Comparison of ENCODE assay signal across 8 cellular contexts in genomic region chr11:77411717-77412441, GRCh38.
DNase-seq lines count a peak whose midpoint lies in the region; ATAC-seq and TF ChIP-seq lines count a peak whose summit lies in the region.

No MANE protein-coding gene starts in this region.

- H3K27ac Mint-ChIP-seq in CD4-positive, alpha-beta memory T cell, result peak overlapping the region; percentile 65 to 93 (median 86)
- peak overlapping the region; percentile 84 for H3K27ac Mint-ChIP-seq in activated naive CD4-positive, alpha-beta T cell treated with anti-CD3 and anti-CD28 coated beads, Interleukin-2, amount 10 ng/mL, durations not matched to agents 7 days and 5 days

- DNase-seq in CD4-positive, alpha-beta memory T cell, result peak; percentile 73 to 78 (median 75)
- DNase-seq in SJCRH30 (peak; percentile 30 to 34), glomerular visceral epithelial cell (ENCODE audit: extremely low spot score) (peak; percentile 90), omental fat pad (ENCODE audit: low spot score) (peak; percentile 53)
- DNase-seq in activated naive CD4-positive, alpha-beta T cell treated with anti-CD3 and anti-CD28 coated beads, Interleukin-2, amount 10 ng/mL, durations not matched to agents 7 days and 5 days, result peak; percentile 90

- peak; percentile 82 for ATAC-seq in GM19438 (IDR thresholded peaks at IDR 0.05; ENCODE audit: low read depth, unreplicated experiment)
- ATAC-seq in HG03571 (IDR thresholded peaks at IDR 0.05; ENCODE audit: unreplicated experiment), result peak; percentile 90
- peak; percentile 98 for ATAC-seq in omental fat pad (ENCODE audit: low FRiP score)

- peak overlapping the region; percentile 48 for H3K27ac ChIP-seq in CD4-positive, alpha-beta memory T cell (ENCODE audit: low read depth, low read length)
- H3K27ac ChIP-seq in SJCRH30, result no peak overlapping the region
- H3K27ac ChIP-seq in temporal lobe (ENCODE audit: low read depth, low read length), result peak overlapping the region; percentile 14

- H3K9me3 ChIP-seq in CD4-positive, alpha-beta memory T cell (ENCODE audit: control insufficient read depth in 1 of 2, low read length in 2 of 2), result no peaks in the 10 kb centered on the region
- H3K9me3 ChIP-seq in SJCRH30 (replicated peaks), result no peaks in the 10 kb centered on the region

- no peaks in the 10 kb centered on the region for H3K36me3 Mint-ChIP-seq in CD4-positive, alpha-beta memory T cell
- H3K36me3 Mint-ChIP-seq in activated naive CD4-positive, alpha-beta T cell treated with anti-CD3 and anti-CD28 coated beads, Interleukin-2, amount 10 ng/mL, durations not matched to agents 7 days and 5 days, result peaks cover 20% of the 10 kb centered on the region

- H3K4me1 Mint-ChIP-seq in CD4-positive, alpha-beta memory T cell, result peaks cover 23 to 35% (median 29%) of the 10 kb centered on the region in 4 donors
- H3K4me1 Mint-ChIP-seq in activated naive CD4-positive, alpha-beta T cell treated with anti-CD3 and anti-CD28 coated beads, Interleukin-2, amount 10 ng/mL, durations not matched to agents 7 days and 5 days, result peaks cover 49% of the 10 kb centered on the region

- POLR2A ChIA-PET in CD4-positive, alpha-beta memory T cell (lab: Charles Lee; ENCODE audit: partially characterized antibody), result interaction anchor here (1.1 to 1.8 kb wide), 2 partner anchors 13 to 63 kb away, joined by 4 read pairs; partner anchors contain the start of gene PAK1

- H3K36me3 ChIP-seq in CD4-positive, alpha-beta memory T cell (ENCODE audit: insufficient read depth, low read length), result no peaks in the 10 kb centered on the region
- H3K36me3 ChIP-seq in SJCRH30, result no peaks in the 10 kb centered on the region

- H3K4me3 ChIP-seq in CD4-positive, alpha-beta memory T cell (ENCODE audit: low read length in 2 of 2), result peak overlapping the region; percentile 30 to 89
- H3K4me3 ChIP-seq in SJCRH30, result peak overlapping the region; percentile 48

- peak overlapping the region; percentile 82 to 97 (median 92) for H3K4me3 Mint-ChIP-seq in CD4-positive, alpha-beta memory T cell
- peak overlapping the region; percentile 88 for H3K4me3 Mint-ChIP-seq in activated naive CD4-positive, alpha-beta T cell treated with anti-CD3 and anti-CD28 coated beads, Interleukin-2, amount 10 ng/mL, durations not matched to agents 7 days and 5 days

- TF ChIP-seq CTCF in omental fat pad (IDR thresholded peaks at IDR 0.05), result no peak

- H3K4me1 ChIP-seq in CD4-positive, alpha-beta memory T cell (ENCODE audit: insufficient read depth, low read length), result peaks cover 19% of the 10 kb centered on the region
- H3K4me1 ChIP-seq in SJCRH30, result peaks cover 11% of the 10 kb centered on the region

- peaks cover 0 to 2% (median 0%) of the 10 kb centered on the region in 8 donors for H3K9me3 Mint-ChIP-seq in CD4-positive, alpha-beta memory T cell
- no peaks in the 10 kb centered on the region for H3K9me3 Mint-ChIP-seq in activated naive CD4-positive, alpha-beta T cell treated with anti-CD3 and anti-CD28 coated beads, Interleukin-2, amount 10 ng/mL, durations not matched to agents 7 days and 5 days

- intact Hi-C loops in CD4-positive, alpha-beta memory T cell (cut with micrococcal nuclease), result loop anchor here (1.0 to 2.0 kb wide), 2 partner anchors 61 to 136 kb away; no protein-coding TSS in a partner anchor

- H3K27me3 Mint-ChIP-seq in CD4-positive, alpha-beta memory T cell, result no peaks in the 10 kb centered on the region
- H3K27me3 Mint-ChIP-seq in activated naive CD4-positive, alpha-beta T cell treated with anti-CD3 and anti-CD28 coated beads, Interleukin-2, amount 10 ng/mL, durations not matched to agents 7 days and 5 days, result no peaks in the 10 kb centered on the region

- CTCF ChIA-PET in CD4-positive, alpha-beta memory T cell (lab: Charles Lee; ENCODE audit: partially characterized antibody), result interaction anchor here (1.0 to 1.4 kb wide), 4 partner anchors 11 to 136 kb away, joined by 3 to 4 read pairs (median 3); partner anchors contain the start of gene PAK1
- CTCF ChIA-PET in activated naive CD4-positive, alpha-beta T cell treated with anti-CD3 and anti-CD28 coated beads, Interleukin-2, amount 10 ng/mL, durations not matched to agents 7 days and 5 days (lab: Charles Lee), result interaction anchor here (0.9 to 1.9 kb wide), 6 partner anchors 13 to 136 kb away, joined by 3 to 11 read pairs (median 4); no protein-coding TSS in a partner anchor

- H3K27me3 ChIP-seq in CD4-positive, alpha-beta memory T cell (ENCODE audit: insufficient read depth, low read length), result no peaks in the 10 kb centered on the region
- H3K27me3 ChIP-seq in SJCRH30, result no peaks in the 10 kb centered on the region

Comparison
In these comparisons a context has a peak if more than half of its experiments do, and no peak if none do; other contexts are left out.
1. DNase-seq: peak in every context shown above with its lines; median percentile 90 in activated naive CD4-positive, alpha-beta T cell treated with anti-CD3 and anti-CD28 coated beads, Interleukin-2, amount 10 ng/mL, durations not matched to agents 7 days and 5 days; 90 in glomerular visceral epithelial cell; 75 in CD4-positive, alpha-beta memory T cell; 53 in omental fat pad; 32 in SJCRH30.